Comparison of ENCODE assay signal across 8 cellular contexts in the genomic region with DNA sequence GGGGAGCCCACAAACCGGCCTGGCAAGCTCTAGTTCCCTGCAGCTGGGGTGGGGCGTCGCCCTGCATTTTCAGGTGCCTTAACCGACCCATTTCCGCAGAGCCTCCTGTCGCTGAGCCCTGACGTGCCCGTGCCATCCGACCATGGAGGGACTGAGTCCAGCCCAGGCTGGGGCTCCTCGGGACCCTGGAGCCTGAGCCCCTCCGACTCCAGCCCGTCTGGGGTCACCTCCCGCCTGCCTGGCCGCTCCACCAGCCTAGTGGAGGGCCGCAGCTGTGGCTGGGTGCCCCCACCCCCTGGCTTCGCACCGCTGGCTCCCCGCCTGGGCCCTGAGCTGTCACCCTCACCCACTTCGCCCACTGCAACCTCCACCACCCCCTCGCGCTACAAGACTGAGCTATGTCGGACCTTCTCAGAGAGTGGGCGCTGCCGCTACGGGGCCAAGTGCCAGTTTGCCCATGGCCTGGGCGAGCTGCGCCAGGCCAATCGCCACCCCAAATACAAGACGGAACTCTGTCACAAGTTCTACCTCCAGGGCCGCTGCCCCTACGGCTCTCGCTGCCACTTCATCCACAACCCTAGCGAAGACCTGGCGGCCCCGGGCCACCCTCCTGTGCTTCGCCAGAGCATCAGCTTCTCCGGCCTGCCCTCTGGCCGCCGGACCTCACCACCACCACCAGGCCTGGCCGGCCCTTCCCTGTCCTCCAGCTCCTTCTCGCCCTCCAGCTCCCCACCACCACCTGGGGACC. TPM values are rescaled to one million over a fixed set of nuclear protein-coding genes. Genes with fewer than 3 reads are reported as not detected.
DNase-seq lines count a peak whose midpoint lies in the region; ATAC-seq and TF ChIP-seq lines count a peak whose summit lies in the region.

No MANE protein-coding gene starts in this region.

- H3K4me3 ChIP-seq in GM23338 (peak overlapping the region; percentile 99), right lobe of liver (peak overlapping the region; percentile 84 to 99 (median 97)), stomach smooth muscle (ENCODE audit: low read length in 2 of 2) (peak overlapping the region; percentile 96 to 100)

- peaks cover 4% of the 10 kb centered on the region; the same call in 1 of the 2 replicates for H4K20me1 ChIP-seq in GM23338 (replicated peaks; ENCODE audit: insufficient read depth)

- H3K36me3 ChIP-seq in GM23338 (ENCODE audit: insufficient read depth) (no peaks in the 10 kb centered on the region), right lobe of liver (peaks cover 0 to 11% (median 7%) of the 10 kb centered on the region in 4 donors), stomach smooth muscle (ENCODE audit: control insufficient read depth in 2 of 2, insufficient read depth in 2 of 2, low read length in 2 of 2) (peaks cover 11 to 20% of the 10 kb centered on the region in 2 donors)

- H3K4me3 Mint-ChIP-seq in GM23338 = peak overlapping the region; percentile 94
- H3K4me3 Mint-ChIP-seq in chondrocyte (ENCODE audit: unreplicated experiment) = peak overlapping the region; percentile 90

- intact Hi-C loops in right lobe of liver (cut with DNase I) = no loop called here

- no peak overlapping the region for H3K27ac Mint-ChIP-seq in GM23338
- H3K27ac Mint-ChIP-seq in chondrocyte (ENCODE audit: unreplicated experiment) = peak overlapping the region; percentile 94

- TF ChIP-seq CTCF in GM23338 (conservative IDR thresholded peaks at IDR 0.05; ENCODE audit: low read depth in 2 of 2) (no peak), chondrocyte (IDR thresholded peaks at IDR 0.05) (no peak), right lobe of liver (IDR thresholded peaks at IDR 0.05) (no peak), GM13977 (IDR thresholded peaks at IDR 0.05; ENCODE audit: extremely low read depth, insufficient read depth, missing control alignments) (no peak)

- H3K27me3 Mint-ChIP-seq in GM23338 (ENCODE audit: insufficient read depth, low read depth, poor library complexity) = peaks cover 49% of the 10 kb centered on the region
- H3K27me3 Mint-ChIP-seq in chondrocyte (ENCODE audit: low read depth) = no peaks in the 10 kb centered on the region

- H3K27ac ChIP-seq in GM23338 (ENCODE audit: low read depth) (peak overlapping the region; percentile 60), right lobe of liver (peak overlapping the region; percentile 93 to 100 (median 99)), stomach smooth muscle (ENCODE audit: low read length) (peak overlapping the region; percentile 100)

- peaks cover 4% of the 10 kb centered on the region; the same call in 2 of the 3 replicates for H3K9me3 Mint-ChIP-seq in GM23338
- H3K9me3 Mint-ChIP-seq in chondrocyte (ENCODE audit: low read depth) = no peaks in the 10 kb centered on the region

- peaks cover 42% of the 10 kb centered on the region for H3F3A ChIP-seq in GM23338 (replicated peaks; ENCODE audit: low read depth)

- in situ Hi-C loops in GM13977 (cut with MboI; ENCODE audit: low pct_unique_long_range_greater_than_20kb, low sequenced_read_pairs, unreplicated experiment) = no loop called here

- H3K27me3 ChIP-seq in GM23338 (ENCODE audit: insufficient read depth) = no peaks in the 10 kb centered on the region
- no peaks in the 10 kb centered on the region for H3K27me3 ChIP-seq in right lobe of liver
- no peaks in the 10 kb centered on the region for H3K27me3 ChIP-seq in stomach smooth muscle (ENCODE audit: control insufficient read depth in 1 of 2, insufficient read depth in 2 of 2, low read length in 2 of 2)

- H3K36me3 Mint-ChIP-seq in GM23338 (ENCODE audit: low read depth) (peaks cover 17% of the 10 kb centered on the region; the same call in 2 of the 3 replicates), chondrocyte (ENCODE audit: low read depth) (peaks cover 12% of the 10 kb centered on the region)

- H3K9me2 ChIP-seq in GM23338 (ENCODE audit: insufficient read depth) = no peaks in the 10 kb centered on the region

- peak; percentile 59 for DNase-seq in GM23338 (ENCODE audit: low spot score)
- peak; percentile 54 for DNase-seq in T-helper 9 cell
- DNase-seq in chondrocyte (ENCODE audit: low spot score) = no peak
- peak; percentile 57 to 77 (median 68) for DNase-seq in right lobe of liver
- DNase-seq in GM13977 (ENCODE audit: low spot score) = no peak

- WGBS in right lobe of liver (ENCODE audit: insufficient coverage, low coverage, low lambda C conversion rate, missing lambda C conversion rate) = under 1% methylated on average over 17 of the region's 41 CpGs

- ATAC-seq in GM23338 (no peak), right lobe of liver (no peak), GM21367 (IDR thresholded peaks at IDR 0.05; ENCODE audit: unreplicated experiment) (no peak), GM21723 (IDR thresholded peaks at IDR 0.05; ENCODE audit: unreplicated experiment) (no peak)

- H3K9ac ChIP-seq in stomach smooth muscle (ENCODE audit: low read length in 2 of 2) = peak overlapping the region; percentile 99 to 100

- H3K4me1 ChIP-seq in GM23338 (ENCODE audit: insufficient read depth) = peaks cover 55% of the 10 kb centered on the region
- H3K4me1 ChIP-seq in right lobe of liver = peaks cover 0 to 16% (median 9%) of the 10 kb centered on the region in 4 donors
- H3K4me1 ChIP-seq in stomach smooth muscle (ENCODE audit: control insufficient read depth, insufficient read depth, low read length) = peaks cover 46% of the 10 kb centered on the region

- H2AFZ ChIP-seq in GM23338 = no peak overlapping the region

- H3K4me1 Mint-ChIP-seq in GM23338 (peaks cover 52% of the 10 kb centered on the region), chondrocyte (ENCODE audit: low read depth) (peaks cover 57% of the 10 kb centered on the region)

- H3K9me3 ChIP-seq in right lobe of liver (no peaks in the 10 kb centered on the region), stomach smooth muscle (ENCODE audit: control insufficient read depth in 2 of 2, low read length in 2 of 2) (no peaks in the 10 kb centered on the region)

- TF ChIP-seq POLR2A in right lobe of liver (IDR thresholded peaks at IDR 0.05) = peak; percentile 67

- H3K4me2 ChIP-seq in GM23338 = peak overlapping the region; percentile 91

- H3K79me2 ChIP-seq in GM23338 (replicated peaks; ENCODE audit: insufficient read depth) = peaks cover 23% of the 10 kb centered on the region

TF ChIP-seq in GM23338, 12 proteins besides CTCF, POLR2A, EP300 and RAD21:
- TF ChIP-seq EZH2 (IDR thresholded peaks at IDR 0.05; ENCODE audit: low read depth, unreplicated experiment) = no peak
- no peak for TF ChIP-seq POLR2AphosphoS5 (IDR thresholded peaks at IDR 0.05; ENCODE audit: low read depth)
- TF ChIP-seq JUNB (IDR thresholded peaks at IDR 0.05; ENCODE audit: unreplicated experiment) = no peak
- TF ChIP-seq, protein P1, sequence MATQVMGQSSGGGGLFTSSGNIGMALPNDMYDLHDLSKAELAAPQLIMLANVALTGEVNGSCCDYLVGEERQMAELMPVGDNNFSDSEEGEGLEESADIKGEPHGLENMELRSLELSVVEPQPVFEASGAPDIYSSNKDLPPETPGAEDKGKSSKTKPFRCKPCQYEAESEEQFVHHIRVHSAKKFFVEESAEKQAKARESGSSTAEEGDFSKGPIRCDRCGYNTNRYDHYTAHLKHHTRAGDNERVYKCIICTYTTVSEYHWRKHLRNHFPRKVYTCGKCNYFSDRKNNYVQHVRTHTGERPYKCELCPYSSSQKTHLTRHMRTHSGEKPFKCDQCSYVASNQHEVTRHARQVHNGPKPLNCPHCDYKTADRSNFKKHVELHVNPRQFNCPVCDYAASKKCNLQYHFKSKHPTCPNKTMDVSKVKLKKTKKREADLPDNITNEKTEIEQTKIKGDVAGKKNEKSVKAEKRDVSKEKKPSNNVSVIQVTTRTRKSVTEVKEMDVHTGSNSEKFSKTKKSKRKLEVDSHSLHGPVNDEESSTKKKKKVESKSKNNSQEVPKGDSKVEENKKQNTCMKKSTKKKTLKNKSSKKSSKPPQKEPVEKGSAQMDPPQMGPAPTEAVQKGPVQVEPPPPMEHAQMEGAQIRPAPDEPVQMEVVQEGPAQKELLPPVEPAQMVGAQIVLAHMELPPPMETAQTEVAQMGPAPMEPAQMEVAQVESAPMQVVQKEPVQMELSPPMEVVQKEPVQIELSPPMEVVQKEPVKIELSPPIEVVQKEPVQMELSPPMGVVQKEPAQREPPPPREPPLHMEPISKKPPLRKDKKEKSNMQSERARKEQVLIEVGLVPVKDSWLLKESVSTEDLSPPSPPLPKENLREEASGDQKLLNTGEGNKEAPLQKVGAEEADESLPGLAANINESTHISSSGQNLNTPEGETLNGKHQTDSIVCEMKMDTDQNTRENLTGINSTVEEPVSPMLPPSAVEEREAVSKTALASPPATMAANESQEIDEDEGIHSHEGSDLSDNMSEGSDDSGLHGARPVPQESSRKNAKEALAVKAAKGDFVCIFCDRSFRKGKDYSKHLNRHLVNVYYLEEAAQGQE (IDR thresholded peaks at IDR 0.05; ENCODE audit: unreplicated experiment) = no peak
- TF ChIP-seq ZNF331 (CRISPR knock-in tag; IDR thresholded peaks at IDR 0.05; ENCODE audit: low read depth) = no peak

RNA-seq across cellular contexts. Expression of a gene that starts 1.2 kb away (rescaled TPM):
- 9.5 and 10.6 TPM in 2 replicates for total RNA-seq in GM23338 (2014; rRNA removed; shearing (Covaris generic))
- 27.5 and 27.7 TPM in 2 replicates for polyA plus RNA-seq in GM23338 (2016; fragmentation: Nextera tagmentation; extraction: Ambion mirVana)
- total RNA-seq in chondrocyte = 30.2 to 55.7 TPM (median 46.3 TPM) in 3 replicates
- total RNA-seq in right lobe of liver = 100 to 1,000 TPM in 3 of 6 experiments, 10 to 100 TPM in 3; 28.3 to 156 (median 91.7) TPM

RNA-seq across cellular contexts. Expression of a gene that starts 4.7 kb away (rescaled TPM):
- total RNA-seq in GM23338 (2014; rRNA removed; shearing (Covaris generic)) = 35.2 and 41.3 TPM in 2 replicates
- 15.5 and 16.2 TPM in 2 replicates for polyA plus RNA-seq in GM23338 (2016; fragmentation: Nextera tagmentation; extraction: Ambion mirVana)
- 108 to 154 TPM (median 150 TPM) in 3 replicates for total RNA-seq in chondrocyte
- 10 to 100 TPM in 1 of 6 experiments, 1 to 10 TPM in 5; 1.6 to 15.0 (median 6.3) TPM for total RNA-seq in right lobe of liver

RNA-seq across cellular contexts. Expression of a gene that starts 16.6 kb away (rescaled TPM):
- total RNA-seq in GM23338 (2014; rRNA removed; shearing (Covaris generic)) = 62.0 and 63.0 TPM in 2 replicates
- polyA plus RNA-seq in GM23338 (2016; fragmentation: Nextera tagmentation; extraction: Ambion mirVana) = 26.1 and 27.5 TPM in 2 replicates
- total RNA-seq in chondrocyte (27.0 to 31.1 TPM (median 28.7 TPM) in 3 replicates), right lobe of liver (10 to 100 TPM; 19.4 to 38.1 (median 24.1) TPM)

RNA-seq across cellular contexts. Expression of a gene that starts 16.9 kb away (rescaled TPM):
- total RNA-seq in GM23338 (2014; rRNA removed; shearing (Covaris generic)) = 24.6 and 47.3 TPM in 2 replicates
- 21.3 and 22.1 TPM in 2 replicates for polyA plus RNA-seq in GM23338 (2016; fragmentation: Nextera tagmentation; extraction: Ambion mirVana)
- total RNA-seq in chondrocyte (32.2 to 39.7 TPM (median 32.5 TPM) in 3 replicates), right lobe of liver (10 to 100 TPM; 18.6 to 34.9 (median 24.8) TPM)

RNA-seq across cellular contexts. Expression of a gene that starts 27.9 kb away (rescaled TPM):
- total RNA-seq in GM23338 (2014; rRNA removed; shearing (Covaris generic)) = 106 and 207 TPM in 2 replicates
- polyA plus RNA-seq in GM23338 (2016; fragmentation: Nextera tagmentation; extraction: Ambion mirVana) = 1,901 and 2,135 TPM in 2 replicates
- 1,022 to 1,375 TPM (median 1,065 TPM) in 3 replicates for total RNA-seq in chondrocyte
- 100 to 1,000 TPM; 448 to 643 (median 568) TPM for total RNA-seq in right lobe of liver

Comparison
In these comparisons a context has a peak if more than half of its experiments do, and no peak if none do; other contexts are left out.
1. DNase-seq: peak in GM23338 (single experiment), T-helper 9 cell (single experiment) and right lobe of liver (3 of 3); none in chondrocyte (single experiment) and GM13977 (single experiment).
2. Peak in every context shown above with its lines, with median percentiles within 50 percentile points of each other: H3K27ac ChIP-seq and H3K4me3 ChIP-seq.